Comparison of ENCODE assay signal across 10 cellular contexts in genomic region chr22:17767236-17768065, GRCh38. TPM values are rescaled to one million over a fixed set of nuclear protein-coding genes. Genes with fewer than 3 reads are reported as not detected.
A peak's percentile ranks its signal among the peaks of the same experiment; 100 is the strongest.
DNase-seq lines count a peak whose midpoint lies in the region; ATAC-seq, FAIRE-seq and TF ChIP-seq lines count a peak whose summit lies in the region.
"Had no signal": no experiment of that assay in that cellular context is flagged by ENCODE, and none has a peak within 500 bp of the region (broad histone marks: within the 10 kb centered on the region; RNA-seq: fewer than 3 reads in every experiment).

No MANE protein-coding gene starts in this region.

- H3K27ac Mint-ChIP-seq in activated T-cell treated with anti-CD3 and anti-CD28 coated beads, Interleukin-2, amount 50 U/mL, for 72 hours, result peak overlapping the region; percentile 0
- H3K27ac Mint-ChIP-seq in Calu3 (ENCODE audit: unreplicated experiment), result no peak overlapping the region

- H3K36me3 Mint-ChIP-seq in activated T-cell treated with anti-CD3 and anti-CD28 coated beads, Interleukin-2, amount 50 U/mL, for 72 hours (ENCODE audit: insufficient read depth in 2 of 2), result no peaks in the 10 kb centered on the region
- peaks cover 25% of the 10 kb centered on the region for H3K36me3 Mint-ChIP-seq in Calu3 (ENCODE audit: insufficient read depth, unreplicated experiment)

- ATAC-seq in HG03354 (IDR thresholded peaks at IDR 0.05; ENCODE audit: poor library complexity, severe bottlenecking, unreplicated experiment), result peak; percentile 69
- ATAC-seq in activated T-cell treated with anti-CD3 and anti-CD28 coated beads, Interleukin-2, amount 50 U/mL, for 72 hours (replicated peaks in 1 of 2), result peak; percentile 94

- H3K27ac ChIP-seq in mammary epithelial cell (ENCODE audit: insufficient read depth, low read depth, low read length) (no peak overlapping the region), breast epithelium (no peak overlapping the region)
- H3K27ac ChIP-seq: ovary had no signal

- peaks cover 37% of the 10 kb centered on the region for H3K79me2 ChIP-seq in mammary epithelial cell (ENCODE audit: insufficient read depth, low read length)

- H3K4me3 Mint-ChIP-seq in activated T-cell treated with anti-CD3 and anti-CD28 coated beads, Interleukin-2, amount 50 U/mL, for 72 hours, result peak overlapping the region; percentile 72 to 77
- H3K4me3 Mint-ChIP-seq in Calu3 (ENCODE audit: low read depth, unreplicated experiment), result no peak overlapping the region

- DNase-seq in mammary epithelial cell, result peak; percentile 27
- no peak for DNase-seq in breast epithelium (ENCODE audit: low spot score in 2 of 2)
- DNase-seq in activated T-cell treated with anti-CD3 and anti-CD28 coated beads, Interleukin-2, amount 50 U/mL, for 72 hours, result peak; percentile 78 to 80
- DNase-seq in KG1 (lab: John Stamatoyannopoulos, UW), result no peak
- DNase-seq in NCI-H1694 (lab: John Stamatoyannopoulos, UW), result no peak
- DNase-seq in D721Med (ENCODE audit: insufficient read length, low spot score), result no peak
- DNase-seq in Calu3, result no peak
- DNase-seq: ovary, trophoblast cell had no signal

- H4K20me1 ChIP-seq in mammary epithelial cell (ENCODE audit: insufficient read depth, low read length), result no peaks in the 10 kb centered on the region

- H3K27me3 ChIP-seq in mammary epithelial cell (ENCODE audit: insufficient read depth, low read length) (no peaks in the 10 kb centered on the region), breast epithelium (no peaks in the 10 kb centered on the region)
- H3K27me3 ChIP-seq: ovary had no signal

- no peaks in the 10 kb centered on the region for H3K9me3 Mint-ChIP-seq in activated T-cell treated with anti-CD3 and anti-CD28 coated beads, Interleukin-2, amount 50 U/mL, for 72 hours
- no peaks in the 10 kb centered on the region for H3K9me3 Mint-ChIP-seq in Calu3 (ENCODE audit: low read depth, unreplicated experiment)

- in situ Hi-C loops in mammary epithelial cell (cut with MboI; ENCODE audit: low sequenced_read_pairs in 2 of 2), result no loop called here

- H3K9me3 ChIP-seq in mammary epithelial cell (replicated peaks; ENCODE audit: insufficient read depth, low read length), result no peaks in the 10 kb centered on the region
- H3K9me3 ChIP-seq in breast epithelium, result no peaks in the 10 kb centered on the region
- H3K9me3 ChIP-seq: ovary had no signal

- H3K4me2 ChIP-seq in mammary epithelial cell (ENCODE audit: insufficient read depth, low read depth, low read length), result no peak overlapping the region

- intact Hi-C loops in mammary epithelial cell (cut with micrococcal nuclease), result no loop called here
- intact Hi-C loops in breast epithelium (cut with DNase I; ENCODE audit: low total_unique reads), result no loop called here
- intact Hi-C loops in Calu3 (cut with micrococcal nuclease; ENCODE audit: unreplicated experiment), result no loop called here

- H3K9ac ChIP-seq in mammary epithelial cell (ENCODE audit: insufficient read depth, low read length), result no peak overlapping the region

- BruUV-seq in mammary epithelial cell (replicated peaks; lab: Mats Ljungman, UMichigan), result no TSS peak
- no TSS peak for BruUV-seq in Calu3 (replicated peaks; lab: Mats Ljungman, UMichigan)

- H3K27me3 Mint-ChIP-seq in activated T-cell treated with anti-CD3 and anti-CD28 coated beads, Interleukin-2, amount 50 U/mL, for 72 hours (ENCODE audit: low read depth), result peaks cover 20% of the 10 kb centered on the region
- H3K27me3 Mint-ChIP-seq in Calu3 (ENCODE audit: unreplicated experiment), result no peaks in the 10 kb centered on the region

- 88% methylated on average over 14 of the region's 14 CpGs for WGBS in mammary epithelial cell (ENCODE audit: low coverage, missing lambda C conversion rate)

- TF ChIP-seq CTCF in mammary epithelial cell (conservative IDR thresholded peaks at IDR 0.05 in 1 of 2, IDR thresholded peaks at IDR 0.05 in 1 of 2; ENCODE audit: extremely low read depth in 1 of 2, insufficient read depth in 1 of 2, low read depth in 1 of 2, low read length in 2 of 2), result no peak
- TF ChIP-seq CTCF in breast epithelium (IDR thresholded peaks at IDR 0.05), result no peak
- no peak for TF ChIP-seq CTCF in D721Med (IDR thresholded peaks at IDR 0.05; ENCODE audit: insufficient read depth, missing control alignments)
- TF ChIP-seq CTCF in Calu3 (IDR thresholded peaks at IDR 0.05; ENCODE audit: unreplicated experiment), result no peak

- FAIRE-seq in D721Med (lab: Jason Lieb, UNC), result no peak

- no peak for TF ChIP-seq POLR2A in breast epithelium (IDR thresholded peaks at IDR 0.05)

- H3K4me3 ChIP-seq in mammary epithelial cell (replicated peaks in 1 of 3; ENCODE audit: insufficient read depth in 1 of 3, low read depth in 2 of 3, low read length in 3 of 3) (no peak overlapping the region), breast epithelium (no peak overlapping the region)
- H3K4me3 ChIP-seq: ovary had no signal

- H3K36me3 ChIP-seq in mammary epithelial cell (ENCODE audit: insufficient read depth, low read length) (no peaks in the 10 kb centered on the region), breast epithelium (no peaks in the 10 kb centered on the region)
- H3K36me3 ChIP-seq: ovary had no signal

- H2AFZ ChIP-seq in mammary epithelial cell (ENCODE audit: low read depth, low read length), result no peak overlapping the region

- peaks cover 57% of the 10 kb centered on the region for H3K4me1 Mint-ChIP-seq in activated T-cell treated with anti-CD3 and anti-CD28 coated beads, Interleukin-2, amount 50 U/mL, for 72 hours (ENCODE audit: low read depth)
- H3K4me1 Mint-ChIP-seq in Calu3 (ENCODE audit: low read depth, unreplicated experiment), result peaks cover 31% of the 10 kb centered on the region

- dilution Hi-C loops in mammary epithelial cell (cut with HindIII; ENCODE audit: low sequenced_read_pairs), result no loop called here

- H3K4me1 ChIP-seq in mammary epithelial cell (ENCODE audit: insufficient read depth, low read length) (peaks cover under 1% of the 10 kb centered on the region), breast epithelium (no peaks in the 10 kb centered on the region)

- CTCF ChIA-PET in mammary epithelial cell (lab: Charles Lee; ENCODE audit: low non-redundant PET), result no interaction called here
- CTCF ChIA-PET in Calu3 (lab: Charles Lee), result interaction anchor here (0.6 to 1.6 kb wide), 2 partner anchors 25 to 338 kb away, joined by 3 to 4 read pairs; no protein-coding TSS in a partner anchor

RNA-seq across cellular contexts. Expression of gene BID, which starts 6.8 kb away (rescaled TPM):
- total RNA-seq in mammary epithelial cell (10 to 100 TPM; 12.3 to 25.4 TPM), breast epithelium (10 to 100 TPM; 25.9 to 35.7 (median 29.0) TPM), Calu3 (2022) (99.3 and 103 TPM in 2 replicates)
- polyA plus RNA-seq in mammary epithelial cell, result 74.2 TPM
- 30.1 TPM for polyA minus RNA-seq in mammary epithelial cell
- 10 to 100 TPM in 1 of 2 donors, 1 to 10 TPM in 1; 7.7 to 11.6 TPM for total RNA-seq in activated T-cell treated with anti-CD3 and anti-CD28 coated beads, Interleukin-2, amount 50 U/mL, for 72 hours

Comparison
In these comparisons a context has a peak if more than half of its experiments do, and no peak if none do; other contexts are left out.
1. DNase-seq: peak in mammary epithelial cell (single experiment) and activated T-cell treated with anti-CD3 and anti-CD28 coated beads, Interleukin-2, amount 50 U/mL, for 72 hours (2 of 2); none in breast epithelium (0 of 2), KG1 (single experiment), NCI-H1694 (single experiment), D721Med (single experiment) and Calu3 (single experiment).